16 cellular contexts compared by ENCODE assay signal in genomic region chr4:126705271-126705670, GRCh38.
"Had no signal": no experiment of that assay in that cellular context is flagged by ENCODE, and none has a peak within 500 bp of the region (broad histone marks: within the 10 kb centered on the region; RNA-seq: fewer than 3 reads in every experiment).

No MANE protein-coding gene starts in this region.

- H3K36me3 Mint-ChIP-seq: neural progenitor cell had no signal

- H3K9me3 ChIP-seq: adrenal gland, breast epithelium, gastrocnemius medialis, vagina had no signal

- H3K4me3 ChIP-seq: adrenal gland, breast epithelium, esophagus squamous epithelium, gastrocnemius medialis, neural progenitor cell, skin epidermis, vagina had no signal

- H3K4me1 Mint-ChIP-seq: activated CD4-positive, alpha-beta T cell treated with anti-CD3 and anti-CD28 coated beads, Interleukin-2, amount 10 ng/mL, durations not matched to agents 7 days and 5 days; activated T-helper 17 cell treated with anti-CD3 and anti-CD28 coated beads, Interleukin-2, amount 50 U/mL, for 72 hours; neural progenitor cell had no signal

- H3K4me2 ChIP-seq: neural progenitor cell had no signal

- H3K27ac ChIP-seq: adrenal gland, breast epithelium, esophagus squamous epithelium, gastrocnemius medialis, neural progenitor cell, parathyroid adenoma, skin epidermis, vagina had no signal

- H3K36me3 ChIP-seq: adrenal gland, breast epithelium, esophagus squamous epithelium, gastrocnemius medialis, neural progenitor cell, vagina had no signal

- H3K4me1 ChIP-seq: adrenal gland, breast epithelium, gastrocnemius medialis, neural progenitor cell, parathyroid adenoma, vagina had no signal

- H3K27me3 Mint-ChIP-seq: activated CD4-positive, alpha-beta T cell treated with anti-CD3 and anti-CD28 coated beads, Interleukin-2, amount 10 ng/mL, durations not matched to agents 7 days and 5 days; activated T-helper 17 cell treated with anti-CD3 and anti-CD28 coated beads, Interleukin-2, amount 50 U/mL, for 72 hours had no signal

- H3K9ac ChIP-seq: neural progenitor cell, parathyroid adenoma had no signal

- H3K27me3 ChIP-seq: adrenal gland, breast epithelium, gastrocnemius medialis, neural progenitor cell, vagina had no signal

- DNase-seq: activated CD4-positive, alpha-beta T cell treated with anti-CD3 and anti-CD28 coated beads, Interleukin-2, amount 10 ng/mL, durations not matched to agents 7 days and 5 days; activated CD4-positive, CD25-positive, alpha-beta regulatory T cell; activated CD8-positive, alpha-beta memory T cell treated with anti-CD3 and anti-CD28 coated beads for 24 hours; activated naive CD4-positive, alpha-beta T cell treated with anti-CD3 and anti-CD28 coated beads for 36 hours; adrenal gland; esophagus squamous epithelium; gastrocnemius medialis; retina; stimulated activated CD4-positive, alpha-beta T cell treated with anti-CD3 and anti-CD28 coated beads, Interleukin-4, amount 100 ng/mL, for 4 hours; T-helper 2 cell had no signal

- H3K79me2 ChIP-seq: parathyroid adenoma had no signal

- H2AFZ ChIP-seq: neural progenitor cell, parathyroid adenoma had no signal

- H3K4me3 Mint-ChIP-seq: activated CD4-positive, alpha-beta T cell treated with anti-CD3 and anti-CD28 coated beads, Interleukin-2, amount 10 ng/mL, durations not matched to agents 7 days and 5 days; activated naive CD4-positive, alpha-beta T cell treated with anti-CD3 and anti-CD28 coated beads for 36 hours; activated T-helper 17 cell treated with anti-CD3 and anti-CD28 coated beads, Interleukin-2, amount 50 U/mL, for 72 hours; neural progenitor cell had no signal

- H3K27ac Mint-ChIP-seq: activated CD4-positive, alpha-beta T cell treated with anti-CD3 and anti-CD28 coated beads, Interleukin-2, amount 10 ng/mL, durations not matched to agents 7 days and 5 days; activated naive CD4-positive, alpha-beta T cell treated with anti-CD3 and anti-CD28 coated beads for 36 hours; activated T-helper 17 cell treated with anti-CD3 and anti-CD28 coated beads, Interleukin-2, amount 50 U/mL, for 72 hours; neural progenitor cell had no signal

- H3K9me3 Mint-ChIP-seq: neural progenitor cell had no signal
